Comparison of ENCODE assay signal across 19 cellular contexts in the genomic region with DNA sequence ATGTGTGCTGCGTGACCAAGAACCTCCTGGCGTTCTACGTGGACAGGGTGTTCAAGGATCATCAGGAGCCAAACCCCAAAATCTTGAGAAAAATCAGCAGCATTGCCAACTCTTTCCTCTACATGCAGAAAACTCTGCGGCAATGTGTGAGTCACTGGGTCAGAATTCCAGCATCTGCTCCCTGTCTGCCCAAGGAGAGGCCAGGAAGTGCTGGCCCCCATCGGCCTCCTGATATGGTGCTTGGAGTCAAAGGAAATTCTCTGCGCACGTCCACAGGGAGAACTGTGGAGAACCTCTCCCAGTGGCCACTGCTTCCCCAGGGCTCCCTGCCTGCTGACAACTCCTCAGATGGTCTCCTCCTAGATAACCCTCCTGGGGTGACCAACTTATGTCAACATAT. TPM values are rescaled to one million over a fixed set of nuclear protein-coding genes. Genes with fewer than 3 reads are reported as not detected.
DNase-seq lines count a peak whose midpoint lies in the region; TF ChIP-seq lines count a peak whose summit lies in the region.
"Had no signal": no experiment of that assay in that cellular context is flagged by ENCODE, and none has a peak within 500 bp of the region (broad histone marks: within the 10 kb centered on the region; RNA-seq: fewer than 3 reads in every experiment).

No MANE protein-coding gene starts in this region.

- BruUV-seq in MCF 10A (replicated peaks; lab: Mats Ljungman, UMichigan) = no TSS peak

- intact Hi-C loops in MCF 10A (cut with micrococcal nuclease) = no loop called here
- intact Hi-C loops in breast epithelium (cut with DNase I; ENCODE audit: low total_unique reads) = no loop called here

- DNase-seq in MCF 10A (ENCODE audit: unreplicated experiment) = peak; percentile 81
- no peak for DNase-seq in breast epithelium (ENCODE audit: low spot score in 2 of 2)
- peak; percentile 70 to 81 for DNase-seq in SJSA1 (ENCODE audit: low read depth in 1 of 2, low spot score in 2 of 2)
- DNase-seq in fibroblast of the aortic adventitia (ENCODE audit: low read depth) = peak; percentile 76
- no peak for DNase-seq in activated T-cell treated with anti-CD3 and anti-CD28 coated beads for 4 hours
- DNase-seq in DMS114 treated with DMSO at 0.1 percent for 48 hours (lab: John Stamatoyannopoulos, UW; ENCODE audit: unreplicated experiment) = no peak
- no peak for DNase-seq in CD1c-positive myeloid dendritic cell (ENCODE audit: extremely low spot score)
- DNase-seq in hippocampal formation (lab: John Stamatoyannopoulos, UW) = no peak
- DNase-seq: activated naive CD4-positive, alpha-beta T cell treated with anti-CD3 and anti-CD28 coated beads, Interleukin-2, amount 10 ng/mL, durations not matched to agents 7 days and 5 days; cerebellar nuclear complex; DMS 273 treated with DMSO at 0.1 percent for 48 hours; MM.1S; NCI-H2081 treated with DMSO at 0.1 percent for 48 hours; nucleus accumbens had no signal

- CTCF ChIA-PET in MCF 10A (lab: Yijun Ruan, JAX) = interaction anchor here (1.1 to 1.5 kb wide), 2 partner anchors 14 to 66 kb away, joined by 3 to 4 read pairs; no protein-coding TSS in a partner anchor

- no peak for TF ChIP-seq POLR2A in breast epithelium (IDR thresholded peaks at IDR 0.05)

- H3K9me3 Mint-ChIP-seq in MCF 10A (ENCODE audit: unreplicated experiment) = no peaks in the 10 kb centered on the region
- H3K9me3 Mint-ChIP-seq: activated naive CD4-positive, alpha-beta T cell treated with anti-CD3 and anti-CD28 coated beads, Interleukin-2, amount 10 ng/mL, durations not matched to agents 7 days and 5 days; memory B cell had no signal

- no peaks in the 10 kb centered on the region for H3K27me3 Mint-ChIP-seq in MCF 10A (ENCODE audit: insufficient read depth, unreplicated experiment)

- H3K27me3 ChIP-seq in breast epithelium (no peaks in the 10 kb centered on the region), SJSA1 (replicated peaks) (no peaks in the 10 kb centered on the region)

- no peaks in the 10 kb centered on the region for H3K36me3 Mint-ChIP-seq in MCF 10A (ENCODE audit: insufficient read depth, unreplicated experiment)
- H3K36me3 Mint-ChIP-seq: activated naive CD4-positive, alpha-beta T cell treated with anti-CD3 and anti-CD28 coated beads, Interleukin-2, amount 10 ng/mL, durations not matched to agents 7 days and 5 days; memory B cell had no signal

- H3K27ac Mint-ChIP-seq in MCF 10A (ENCODE audit: low read depth, unreplicated experiment) = peak overlapping the region; percentile 24
- H3K27ac Mint-ChIP-seq: activated naive CD4-positive, alpha-beta T cell treated with anti-CD3 and anti-CD28 coated beads, Interleukin-2, amount 10 ng/mL, durations not matched to agents 7 days and 5 days; memory B cell had no signal

- H3K4me3 ChIP-seq in breast epithelium = no peak overlapping the region
- no peak overlapping the region for H3K4me3 ChIP-seq in SJSA1
- H3K4me3 ChIP-seq in fibroblast of the aortic adventitia (ENCODE audit: low read depth, low read length) = no peak overlapping the region
- H3K4me3 ChIP-seq: suprapubic skin had no signal

- POLR2A ChIA-PET in MCF 10A (lab: Yijun Ruan, JAX) = interaction anchor here (0.5 kb wide), 1 partner anchor 72 kb away, joined by 3 read pairs; no protein-coding TSS in a partner anchor

- H3K4me3 Mint-ChIP-seq in MCF 10A (ENCODE audit: unreplicated experiment) = no peak overlapping the region
- H3K4me3 Mint-ChIP-seq: activated naive CD4-positive, alpha-beta T cell treated with anti-CD3 and anti-CD28 coated beads, Interleukin-2, amount 10 ng/mL, durations not matched to agents 7 days and 5 days; memory B cell had no signal

- H3K36me3 ChIP-seq in breast epithelium (no peaks in the 10 kb centered on the region), SJSA1 (no peaks in the 10 kb centered on the region)
- H3K36me3 ChIP-seq: suprapubic skin had no signal

- peaks cover 33% of the 10 kb centered on the region for H3K4me1 Mint-ChIP-seq in MCF 10A (ENCODE audit: insufficient read depth, unreplicated experiment)
- H3K4me1 Mint-ChIP-seq: activated naive CD4-positive, alpha-beta T cell treated with anti-CD3 and anti-CD28 coated beads, Interleukin-2, amount 10 ng/mL, durations not matched to agents 7 days and 5 days had no signal

- H3K27ac ChIP-seq in breast epithelium = no peak overlapping the region
- H3K27ac ChIP-seq in SJSA1 = peak overlapping the region; percentile 35
- H3K27ac ChIP-seq: 22Rv1, HL-60, suprapubic skin had no signal

- no peaks in the 10 kb centered on the region for H3K4me1 ChIP-seq in breast epithelium
- H3K4me1 ChIP-seq in SJSA1 (replicated peaks) = peaks cover 42% of the 10 kb centered on the region

- H3K9me3 ChIP-seq in breast epithelium (no peaks in the 10 kb centered on the region), SJSA1 (replicated peaks) (no peaks in the 10 kb centered on the region)
- H3K9me3 ChIP-seq: suprapubic skin had no signal

- TF ChIP-seq CTCF in MCF 10A (IDR thresholded peaks at IDR 0.05; ENCODE audit: unreplicated experiment) (no peak), breast epithelium (IDR thresholded peaks at IDR 0.05) (no peak), fibroblast of the aortic adventitia (IDR thresholded peaks at IDR 0.05; ENCODE audit: insufficient read depth, low read length) (no peak)

RNA-seq across cellular contexts. Expression of a gene that starts 25.6 kb away (rescaled TPM):
- not detected in 2 replicates for total RNA-seq in MCF 10A (2022)
- 1 to 10 TPM in 1 of 3 donors, not detected in 2; 1.5 TPM for total RNA-seq in breast epithelium
- 0.25 and 0.53 TPM in 2 replicates for total RNA-seq in SJSA1 (2014; rRNA removed; shearing (Covaris generic))
- total RNA-seq in fibroblast of the aortic adventitia (ENCODE audit: low replicate concordance) = not detected in 2 replicates
- total RNA-seq: epithelial cell of proximal tubule had no signal

RNA-seq across cellular contexts. Expression of a gene that starts 57.4 kb away (rescaled TPM):
- total RNA-seq in MCF 10A (2022) (0.58 and 1.1 TPM in 2 replicates), breast epithelium (under 1 TPM in 1 of 3 donors, not detected in 2; 0.59 TPM), fibroblast of the aortic adventitia (ENCODE audit: low replicate concordance) (not detected in 2 replicates)
- total RNA-seq in SJSA1 (2014; rRNA removed; shearing (Covaris generic)) = 1.5 and 3.5 TPM in 2 replicates
- total RNA-seq: suprapubic skin had no signal

Comparison
In these comparisons a context has a peak if more than half of its experiments do, and no peak if none do; other contexts are left out.
1. DNase-seq: peak in MCF 10A (single experiment), SJSA1 (2 of 2) and fibroblast of the aortic adventitia (single experiment); none in breast epithelium (0 of 2), activated T-cell treated with anti-CD3 and anti-CD28 coated beads for 4 hours (single experiment), DMS114 treated with DMSO at 0.1 percent for 48 hours (single experiment), CD1c-positive myeloid dendritic cell (single experiment) and hippocampal formation (0 of 2).